ENCODE assay signal across 8 cellular contexts in the genomic region with DNA sequence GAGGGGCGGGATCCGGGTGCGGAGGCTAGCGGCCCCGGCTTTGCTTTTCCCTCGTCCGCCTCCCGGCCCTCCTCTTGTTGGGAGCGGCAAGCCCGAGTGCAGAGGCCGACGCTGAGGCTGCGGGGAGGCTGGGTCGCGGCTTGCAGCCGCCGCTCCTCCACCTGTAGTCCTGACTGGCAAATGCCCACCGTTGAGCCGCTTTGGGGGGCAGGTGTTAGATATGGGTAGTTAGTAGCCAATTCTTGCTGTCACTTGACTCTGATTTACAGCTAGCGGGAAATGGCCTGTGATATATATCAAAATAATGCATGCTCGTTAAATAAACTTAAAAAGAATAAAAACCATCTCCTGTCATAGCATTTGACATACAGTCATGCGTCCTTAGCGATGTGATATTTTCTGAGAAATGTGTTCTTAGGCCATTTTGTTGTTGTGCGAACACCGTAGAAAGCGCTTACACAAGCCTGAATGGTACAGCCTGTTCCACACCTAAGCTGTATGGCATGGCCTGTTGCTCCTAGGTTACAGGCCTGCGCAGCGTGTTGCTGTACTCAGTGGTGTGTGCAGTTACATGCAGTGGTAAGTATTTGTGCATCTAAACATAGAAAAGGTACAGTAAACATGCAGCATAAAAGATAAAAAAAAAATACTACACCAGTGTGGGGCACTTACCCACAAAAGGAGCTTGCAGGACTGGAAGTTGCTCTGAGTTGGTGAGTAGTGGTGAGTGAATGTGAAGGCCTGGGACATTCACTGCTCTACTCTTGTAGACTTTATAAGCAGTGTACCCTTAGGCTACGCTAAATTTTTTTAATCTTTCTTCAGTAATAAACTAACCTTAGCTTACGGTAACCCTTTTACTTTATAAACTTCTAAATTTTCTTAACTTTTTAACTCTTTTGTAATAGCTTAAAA. TPM values are rescaled to one million over a fixed set of nuclear protein-coding genes. Genes with fewer than 3 reads are reported as not detected.
DNase-seq lines count a peak whose midpoint lies in the region; ATAC-seq and TF ChIP-seq lines count a peak whose summit lies in the region.

No MANE protein-coding gene starts in this region.

- peak overlapping the region; percentile 73 to 97 for H3K4me3 ChIP-seq in gastroesophageal sphincter

- peak overlapping the region; percentile 94 for H3K27ac Mint-ChIP-seq in activated T-cell treated with anti-CD3 and anti-CD28 coated beads, Interleukin-2, amount 50 U/mL, for 72 hours
- H3K27ac Mint-ChIP-seq in osteocyte (ENCODE audit: unreplicated experiment): peak overlapping the region; percentile 80

- no peaks in the 10 kb centered on the region for H3K27me3 ChIP-seq in gastroesophageal sphincter

- peaks cover 0 to 13% of the 10 kb centered on the region in 2 donors for H3K36me3 ChIP-seq in gastroesophageal sphincter

- H3K9me3 Mint-ChIP-seq in activated T-cell treated with anti-CD3 and anti-CD28 coated beads, Interleukin-2, amount 50 U/mL, for 72 hours: no peaks in the 10 kb centered on the region
- H3K9me3 Mint-ChIP-seq in osteocyte (ENCODE audit: unreplicated experiment): no peaks in the 10 kb centered on the region

- WGBS in gastroesophageal sphincter (ENCODE audit: low coverage in 1 of 2), 2 donors: 4% methylated on average over 9 to 11 of the region's 30 CpGs

- H3K4me1 ChIP-seq in gastroesophageal sphincter: peaks cover 4 to 53% (median 16%) of the 10 kb centered on the region in 3 donors

- H3K4me1 Mint-ChIP-seq in activated T-cell treated with anti-CD3 and anti-CD28 coated beads, Interleukin-2, amount 50 U/mL, for 72 hours (ENCODE audit: low read depth): peaks cover 33% of the 10 kb centered on the region
- peaks cover 27% of the 10 kb centered on the region for H3K4me1 Mint-ChIP-seq in osteocyte (ENCODE audit: unreplicated experiment)

- no peak for TF ChIP-seq POLR2A in gastroesophageal sphincter (IDR thresholded peaks at IDR 0.05)

- DNase-seq in HT-29 (ENCODE audit: low spot score) (peak; percentile 51), osteocyte (ENCODE audit: extremely low spot score, unreplicated experiment) (no peak), DMS53 (lab: John Stamatoyannopoulos, UW) (no peak), DMS 273 treated with DMSO at 0.1 percent for 48 hours (lab: John Stamatoyannopoulos, UW) (no peak)
- peak; percentile 22 to 26 for DNase-seq in activated T-cell treated with anti-CD3 and anti-CD28 coated beads, Interleukin-2, amount 50 U/mL, for 72 hours

- no peaks in the 10 kb centered on the region for H3K27me3 Mint-ChIP-seq in activated T-cell treated with anti-CD3 and anti-CD28 coated beads, Interleukin-2, amount 50 U/mL, for 72 hours (ENCODE audit: low read depth)
- no peaks in the 10 kb centered on the region for H3K27me3 Mint-ChIP-seq in osteocyte (ENCODE audit: unreplicated experiment)

- peak overlapping the region; percentile 85 to 100 (median 98) for H3K27ac ChIP-seq in gastroesophageal sphincter

- peaks cover 0 to 11% of the 10 kb centered on the region in 2 donors for H3K36me3 Mint-ChIP-seq in activated T-cell treated with anti-CD3 and anti-CD28 coated beads, Interleukin-2, amount 50 U/mL, for 72 hours (ENCODE audit: insufficient read depth in 2 of 2)
- peaks cover 4% of the 10 kb centered on the region for H3K36me3 Mint-ChIP-seq in osteocyte (ENCODE audit: unreplicated experiment)

- H3K4me3 Mint-ChIP-seq in activated T-cell treated with anti-CD3 and anti-CD28 coated beads, Interleukin-2, amount 50 U/mL, for 72 hours: peak overlapping the region; percentile 89 to 96
- H3K4me3 Mint-ChIP-seq in osteocyte (ENCODE audit: unreplicated experiment): peak overlapping the region; percentile 87

- TF ChIP-seq CTCF in gastroesophageal sphincter (IDR thresholded peaks at IDR 0.05) (no peak), osteocyte (IDR thresholded peaks at IDR 0.05) (no peak)

- H3K9me3 ChIP-seq in gastroesophageal sphincter: no peaks in the 10 kb centered on the region

- ATAC-seq in GM18907 (IDR thresholded peaks at IDR 0.05; ENCODE audit: unreplicated experiment) (peak; percentile 37), gastroesophageal sphincter (peak; percentile 39), GM18520 (IDR thresholded peaks at IDR 0.05; ENCODE audit: unreplicated experiment) (no peak)
- ATAC-seq in activated T-cell treated with anti-CD3 and anti-CD28 coated beads, Interleukin-2, amount 50 U/mL, for 72 hours (replicated peaks in 1 of 2): peak in 1 of 2 donors; percentile 29

- no peak for TF ChIP-seq EP300 in gastroesophageal sphincter (IDR thresholded peaks at IDR 0.05)

RNA-seq across cellular contexts. Expression of a gene that starts 0.9 kb away (rescaled TPM):
- 12.3 and 16.6 TPM in 2 replicates for total RNA-seq in HT-29 (2014; rRNA removed; shearing (Covaris generic))
- total RNA-seq in activated T-cell treated with anti-CD3 and anti-CD28 coated beads, Interleukin-2, amount 50 U/mL, for 72 hours: 10 to 100 TPM; 26.9 to 29.6 TPM
- total RNA-seq in gastroesophageal sphincter (10 to 100 TPM; 37.5 to 88.4 (median 59.5) TPM), osteocyte (49.5 and 49.9 TPM in 2 replicates)

Comparison
In these comparisons a context has a peak if more than half of its experiments do, and no peak if none do; other contexts are left out.
1. DNase-seq: peak in HT-29 (single experiment) and activated T-cell treated with anti-CD3 and anti-CD28 coated beads, Interleukin-2, amount 50 U/mL, for 72 hours (2 of 2); none in osteocyte (single experiment), DMS53 (single experiment) and DMS 273 treated with DMSO at 0.1 percent for 48 hours (single experiment).